In genomic region chr19:54943772-54944361, GRCh38 we compare ENCODE assay signal across 6 cellular contexts. TPM values are rescaled to one million over a fixed set of nuclear protein-coding genes. Genes with fewer than 3 reads are reported as not detected.
"Had no signal": no experiment of that assay in that cellular context is flagged by ENCODE, and none has a peak within 500 bp of the region (broad histone marks: within the 10 kb centered on the region; RNA-seq: fewer than 3 reads in every experiment).

No MANE protein-coding gene starts in this region.

RNA-seq across cellular contexts. Expression of gene NLRP7, which starts 3.5 kb away (rescaled TPM):
- total RNA-seq: activated CD8-positive, alpha-beta T cell treated with anti-CD3 and anti-CD28 coated beads, Interleukin-2, amount 10 ng/mL, durations not matched to agents 7 days and 5 days; activated naive CD8-positive, alpha-beta T cell treated with anti-CD3 and anti-CD28 coated beads, Interleukin-2, amount 10 ng/mL, durations not matched to agents 7 days and 5 days; adrenal gland; cardiac septum; Peyer's patch; SJSA1 had no signal

RNA-seq across cellular contexts. Expression of gene NLRP2, which starts 22.3 kb away (rescaled TPM):
- total RNA-seq: SJSA1 had no signal

RNA-seq across cellular contexts. Expression of gene NCR1, which starts 37.9 kb away (rescaled TPM):
- total RNA-seq: cardiac septum, SJSA1 had no signal
- polyA plus RNA-seq: adrenal gland had no signal
